Comparison of ENCODE assay signal across 19 cellular contexts in the genomic region with DNA sequence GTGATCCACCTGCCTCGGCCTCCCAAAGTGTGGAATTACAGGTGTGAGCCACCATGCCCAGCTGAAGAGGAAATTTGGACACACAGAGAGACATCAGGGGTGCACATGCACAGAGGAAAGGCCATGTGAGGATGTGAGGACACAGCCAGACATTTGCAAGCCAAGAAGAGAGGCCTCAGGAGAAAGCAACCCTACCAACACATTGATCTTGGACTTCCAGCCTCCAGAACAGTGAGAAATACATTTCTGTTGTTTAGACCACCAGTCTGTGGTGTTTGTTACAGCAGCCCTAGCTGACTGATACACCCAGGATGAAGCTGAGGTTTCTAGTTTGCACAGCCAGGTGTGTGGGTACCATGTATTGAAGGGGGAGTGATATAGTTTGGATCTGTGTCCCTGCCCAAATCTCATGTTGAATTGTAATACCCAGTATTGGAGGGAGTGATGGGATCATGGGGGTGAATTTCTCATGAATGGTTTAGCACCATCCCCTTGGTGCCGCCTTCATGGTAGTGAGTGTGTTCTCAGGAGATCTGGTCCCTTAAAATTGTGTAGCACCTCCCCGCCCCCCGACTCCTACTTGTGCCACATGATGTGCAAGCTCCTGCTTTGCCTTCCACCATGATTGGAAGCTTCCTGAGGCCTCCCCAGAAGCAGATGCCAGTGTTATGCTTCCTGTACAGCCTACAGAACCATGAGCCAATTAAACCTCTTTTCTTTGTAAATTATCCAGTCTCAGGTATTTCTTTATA.
"Had no signal": no experiment of that assay in that cellular context is flagged by ENCODE, and none has a peak within 500 bp of the region (broad histone marks: within the 10 kb centered on the region; RNA-seq: fewer than 3 reads in every experiment).

No MANE protein-coding gene starts in this region.

- H3K4me1 ChIP-seq: ascending aorta, gastrocnemius medialis, neural progenitor cell, prostate gland, right atrium auricular region had no signal

- H3K27ac Mint-ChIP-seq: activated CD4-positive, alpha-beta T cell treated with anti-CD3 and anti-CD28 coated beads, Interleukin-2, amount 10 ng/mL, durations not matched to agents 24 days and 14 days; activated naive CD4-positive, alpha-beta T cell treated with anti-CD3 and anti-CD28 coated beads, Interleukin-2, amount 50 U/mL, for 24 hours; activated T-helper 2 cell treated with anti-CD3 and anti-CD28 coated beads, Interferon-gamma antibody, Interleukin-2, Interleukin-4, amounts not matched to agents 10 μg/mL and 5 μg/mL and 100 μg/mL, durations not matched to agents 14 hours and 24 hours and 36 hours; neural progenitor cell; stimulated activated naive CD8-positive, alpha-beta T cell treated with anti-CD3 and anti-CD28 coated beads, Interleukin-15, Interleukin-2, amounts not matched to agents 100 ng/mL and 50 ng/mL, for 24 hours had no signal

- H3K27me3 Mint-ChIP-seq: activated CD4-positive, alpha-beta T cell treated with anti-CD3 and anti-CD28 coated beads, Interleukin-2, amount 10 ng/mL, durations not matched to agents 24 days and 14 days; activated naive CD4-positive, alpha-beta T cell treated with anti-CD3 and anti-CD28 coated beads, Interleukin-2, amount 50 U/mL, for 24 hours; naive thymus-derived CD4-positive, alpha-beta T cell; stimulated activated naive CD8-positive, alpha-beta T cell treated with anti-CD3 and anti-CD28 coated beads, Interleukin-15, Interleukin-2, amounts not matched to agents 100 ng/mL and 50 ng/mL, for 24 hours had no signal

- H3K36me3 Mint-ChIP-seq: activated naive CD4-positive, alpha-beta T cell treated with anti-CD3 and anti-CD28 coated beads, Interleukin-2, amount 50 U/mL, for 24 hours; naive thymus-derived CD4-positive, alpha-beta T cell; neural progenitor cell had no signal

- H3K4me3 ChIP-seq: ascending aorta, gastrocnemius medialis, neural progenitor cell, prostate gland, right atrium auricular region, skin epidermis, suprapubic skin had no signal

- H3K4me3 Mint-ChIP-seq: activated CD4-positive, alpha-beta T cell treated with anti-CD3 and anti-CD28 coated beads, Interleukin-2, amount 10 ng/mL, durations not matched to agents 24 days and 14 days; activated naive CD4-positive, alpha-beta T cell treated with anti-CD3 and anti-CD28 coated beads, Interleukin-2, amount 50 U/mL, for 24 hours; naive thymus-derived CD4-positive, alpha-beta T cell; neural progenitor cell; stimulated activated naive CD8-positive, alpha-beta T cell treated with anti-CD3 and anti-CD28 coated beads, Interleukin-15, Interleukin-2, amounts not matched to agents 100 ng/mL and 50 ng/mL, for 24 hours had no signal

- H3K27ac ChIP-seq: ascending aorta, gastrocnemius medialis, neural progenitor cell, prostate gland, right atrium auricular region had no signal

- H3K9me3 ChIP-seq: ascending aorta, gastrocnemius medialis, prostate gland, right atrium auricular region, suprapubic skin had no signal

- DNase-seq: activated CD4-positive, alpha-beta T cell treated with anti-CD3 and anti-CD28 coated beads, Interleukin-2, amount 10 ng/mL, durations not matched to agents 24 days and 14 days; effector CD4-positive, alpha-beta T cell; gastrocnemius medialis; head of caudate nucleus; mesenchymal stem cell; naive thymus-derived CD4-positive, alpha-beta T cell; stimulated activated CD4-positive, alpha-beta T cell treated with anti-CD3 and anti-CD28 coated beads, Interleukin-15, amount 100 ng/mL, for 24 hours; stimulated activated CD4-positive, alpha-beta T cell treated with anti-CD3 and anti-CD28 coated beads, Interleukin-2, amount 100 ng/mL, for 48 hours; SW 1271; trophoblast cell had no signal

- H3K4me2 ChIP-seq: neural progenitor cell had no signal

- ATAC-seq: gastrocnemius medialis; naive thymus-derived CD4-positive, alpha-beta T cell had no signal

- H3K9me3 Mint-ChIP-seq: activated CD4-positive, alpha-beta T cell treated with anti-CD3 and anti-CD28 coated beads, Interleukin-2, amount 10 ng/mL, durations not matched to agents 24 days and 14 days; activated naive CD4-positive, alpha-beta T cell treated with anti-CD3 and anti-CD28 coated beads, Interleukin-2, amount 50 U/mL, for 24 hours; stimulated activated naive CD8-positive, alpha-beta T cell treated with anti-CD3 and anti-CD28 coated beads, Interleukin-15, Interleukin-2, amounts not matched to agents 100 ng/mL and 50 ng/mL, for 24 hours had no signal
